ENCODE assay signal across 8 cellular contexts in the genomic region with DNA sequence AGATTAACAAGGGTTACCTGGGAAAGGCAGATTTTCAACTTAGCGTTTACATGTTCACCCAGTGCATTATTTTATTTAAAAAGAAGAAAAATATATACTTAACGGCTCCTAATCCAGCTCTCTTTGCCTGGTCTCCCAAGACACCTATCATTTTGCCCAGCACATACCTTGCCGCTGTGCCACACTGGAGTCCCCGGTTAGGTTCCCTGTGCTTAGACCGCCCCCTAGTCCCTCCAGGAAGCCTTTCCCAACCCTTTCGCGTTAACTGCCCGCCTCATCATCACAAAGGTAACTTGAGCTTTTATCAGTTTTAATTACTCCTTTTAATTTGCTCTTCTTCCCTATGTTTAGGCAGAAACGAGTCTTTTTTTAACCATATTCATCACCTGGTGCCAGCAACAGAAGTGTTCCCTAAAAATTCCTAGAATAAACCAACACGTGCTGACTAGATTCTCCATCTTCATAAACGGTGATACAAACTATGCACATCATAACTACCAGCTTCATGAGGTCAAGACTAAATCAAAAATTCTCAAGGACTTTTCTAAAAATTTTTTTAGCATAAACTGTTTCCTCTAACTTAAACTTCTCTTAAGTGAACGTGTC. TPM values are rescaled to one million over a fixed set of nuclear protein-coding genes. Genes with fewer than 3 reads are reported as not detected.
A peak's percentile ranks its signal among the peaks of the same experiment; 100 is the strongest.
DNase-seq lines count a peak whose midpoint lies in the region; ATAC-seq and TF ChIP-seq lines count a peak whose summit lies in the region.

No MANE protein-coding gene starts in this region.

- no peaks in the 10 kb centered on the region for H3K4me1 ChIP-seq in BE2C
- H3K4me1 ChIP-seq in HEK293 (ENCODE audit: control insufficient read depth, insufficient read depth, low read length), result no peaks in the 10 kb centered on the region; the same call in 1 of the 2 replicates
- H3K4me1 ChIP-seq in SJSA1 (replicated peaks), result peaks cover 7% of the 10 kb centered on the region
- H3K4me1 ChIP-seq in esophagus muscularis mucosa, result peaks cover 6 to 19% (median 10%) of the 10 kb centered on the region in 4 donors

- DNase-seq in BE2C (peak; percentile 50), SJSA1 (ENCODE audit: low read depth in 1 of 2, low spot score in 2 of 2) (no peak), esophagus muscularis mucosa (ENCODE audit: extremely low spot score) (no peak), GM13977 (ENCODE audit: low spot score) (no peak), AML-193 (lab: John Stamatoyannopoulos, UW) (no peak)

- H3K36me3 Mint-ChIP-seq in nephron (ENCODE audit: low read depth), result peaks cover 34% of the 10 kb centered on the region

- no peak for ATAC-seq in HG03442 (IDR thresholded peaks at IDR 0.05; ENCODE audit: unreplicated experiment)

- TF ChIP-seq EP300 in esophagus muscularis mucosa (IDR thresholded peaks at IDR 0.05), result no peak

- CTCF ChIA-PET in HEK293 (lab: Yijun Ruan, JAX), result interaction anchor here (0.6 to 2.5 kb wide), 15 partner anchors 8 to 666 kb away, joined by 3 to 10 read pairs (median 4); no protein-coding TSS in a partner anchor

- peak overlapping the region; percentile 85 to 93 (median 89) for H3K27ac Mint-ChIP-seq in nephron

- peaks cover 30% of the 10 kb centered on the region for H3K36me3 ChIP-seq in BE2C
- H3K36me3 ChIP-seq in HEK293 (ENCODE audit: control insufficient read depth in 2 of 2, insufficient read depth in 1 of 2, low read length in 2 of 2), result peaks cover 6 to 53% of the 10 kb centered on the region in 2 experiments
- peaks cover 6% of the 10 kb centered on the region for H3K36me3 ChIP-seq in SJSA1
- peaks cover 29 to 52% (median 43%) of the 10 kb centered on the region in 4 donors for H3K36me3 ChIP-seq in esophagus muscularis mucosa

- intact Hi-C loops in esophagus muscularis mucosa (cut with DNase I), result no loop called here

- H3K27me3 ChIP-seq in BE2C (no peaks in the 10 kb centered on the region), SJSA1 (replicated peaks) (no peaks in the 10 kb centered on the region), esophagus muscularis mucosa (no peaks in the 10 kb centered on the region)

- WGBS in esophagus muscularis mucosa, result 37% methylated on average over 12 of the region's 12 CpGs

- POLR2A ChIA-PET in HEK293 (lab: Yijun Ruan, JAX), result interaction anchor here (1.0 to 7.8 kb wide), 9 partner anchors 8 to 219 kb away, joined by 3 to 78 read pairs (median 4); partner anchors contain the start of genes DNAJA1 and SMU1

- TF ChIP-seq CTCF in BE2C (IDR thresholded peaks at IDR 0.05; ENCODE audit: low read depth, low read length) (peak; percentile 70), HEK293 (tag by site-specific recombination; IDR thresholded peaks at IDR 0.05) (no peak; the same call in 1 of the 2 replicates), esophagus muscularis mucosa (IDR thresholded peaks at IDR 0.05) (peak; percentile 12 to 20 (median 14)), nephron (IDR thresholded peaks at IDR 0.05; ENCODE audit: unreplicated experiment in 3 of 3) (no peak), GM13977 (IDR thresholded peaks at IDR 0.05; ENCODE audit: extremely low read depth, insufficient read depth, missing control alignments) (no peak)

- H3K4me3 Mint-ChIP-seq in nephron, result peak overlapping the region; percentile 84 to 89 (median 88)

- in situ Hi-C loops in GM13977 (cut with MboI; ENCODE audit: low pct_unique_long_range_greater_than_20kb, low sequenced_read_pairs, unreplicated experiment), result no loop called here

- H3K4me1 Mint-ChIP-seq in nephron, result peaks cover 21% of the 10 kb centered on the region

- H3K27me3 Mint-ChIP-seq in nephron (ENCODE audit: low read depth), result no peaks in the 10 kb centered on the region

- TF ChIP-seq POLR2A in esophagus muscularis mucosa (IDR thresholded peaks at IDR 0.05; ENCODE audit: low read depth), result no peak

- peak overlapping the region; percentile 65 for H3K4me3 ChIP-seq in BE2C (ENCODE audit: low read depth, low read length)
- H3K4me3 ChIP-seq in HEK293 (ENCODE audit: low read depth, low read length), result peak overlapping the region; percentile 62
- H3K4me3 ChIP-seq in SJSA1, result peak overlapping the region; percentile 49
- peak overlapping the region; percentile 60 to 86 (median 68) for H3K4me3 ChIP-seq in esophagus muscularis mucosa

- H3K9me3 Mint-ChIP-seq in nephron, result no peaks in the 10 kb centered on the region

- H3K27ac ChIP-seq in HEK293 (ENCODE audit: extremely low read depth, low read depth, low read length) (peak overlapping the region; percentile 71), SJSA1 (peak overlapping the region; percentile 81), esophagus muscularis mucosa (replicated peaks in 1 of 4) (peak overlapping the region; percentile 91 to 98 (median 95))

- H3K9me3 ChIP-seq in BE2C (no peaks in the 10 kb centered on the region), HEK293 (ENCODE audit: control insufficient read depth, insufficient read depth, low read depth, low read length) (no peaks in the 10 kb centered on the region), SJSA1 (replicated peaks) (no peaks in the 10 kb centered on the region), esophagus muscularis mucosa (no peaks in the 10 kb centered on the region)

TF ChIP-seq in HEK293, 187 proteins besides CTCF, POLR2A, EP300 and RAD21:
- TF ChIP-seq IKZF3 (tag by site-specific recombination; IDR thresholded peaks at IDR 0.05) (0 out of 2 replicates have a peak, but pooled peaks have one; percentile 22), ZNF335 (tag by site-specific recombination; conservative IDR thresholded peaks at IDR 0.05) (peak; percentile 53; the same call in 1 of the 2 replicates), MEIS1 (CRISPR knock-in tag; IDR thresholded peaks at IDR 0.05; ENCODE audit: borderline replicate concordance) (no peak)
TF ChIP-seq in HEK293: peak in this region for 2.

RNA-seq across cellular contexts. Expression of gene DNAJA1, which starts 19.7 kb away (rescaled TPM):
- 159 TPM for polyA plus RNA-seq in BE2C (2012; ENCODE audit: insufficient read depth, insufficient read length, low read depth)
- total RNA-seq in SJSA1 (2014; rRNA removed; shearing (Covaris generic)), result 142 and 143 TPM in 2 replicates
- total RNA-seq in esophagus muscularis mucosa, result 100 to 1,000 TPM in 1 of 4 donors, 10 to 100 TPM in 3; 60.9 to 102 (median 71.1) TPM

RNA-seq across cellular contexts. Expression of gene SMU1, which starts 31.7 kb away (rescaled TPM):
- 11.1 TPM for polyA plus RNA-seq in BE2C (2012; ENCODE audit: insufficient read depth, insufficient read length, low read depth)
- total RNA-seq in SJSA1 (2014; rRNA removed; shearing (Covaris generic)), result 12.9 and 17.0 TPM in 2 replicates
- 10 to 100 TPM; 17.8 to 22.6 (median 19.6) TPM for total RNA-seq in esophagus muscularis mucosa

RNA-seq across cellular contexts. Expression of gene APTX, which starts 43.4 kb away (rescaled TPM):
- polyA plus RNA-seq in BE2C (2012; ENCODE audit: insufficient read depth, insufficient read length, low read depth), result 43.6 TPM
- total RNA-seq in SJSA1 (2014; rRNA removed; shearing (Covaris generic)), result 36.6 and 48.7 TPM in 2 replicates
- 10 to 100 TPM; 20.6 to 33.2 (median 23.3) TPM for total RNA-seq in esophagus muscularis mucosa

Comparison
In these comparisons a context has a peak if more than half of its experiments do, and no peak if none do; other contexts are left out.
1. CTCF ChIP-seq: peak in BE2C (single experiment) and esophagus muscularis mucosa (3 of 3); none in HEK293 (single experiment), nephron (0 of 3) and GM13977 (single experiment).
2. Peak in every context shown above with its lines, with median percentiles within 50 percentile points of each other: H3K4me3 ChIP-seq and H3K27ac ChIP-seq.